9 cellular contexts compared by ENCODE assay signal in genomic region chr7:148028165-148028564, GRCh38.
"Had no signal": no experiment of that assay in that cellular context is flagged by ENCODE, and none has a peak within 500 bp of the region (broad histone marks: within the 10 kb centered on the region; RNA-seq: fewer than 3 reads in every experiment).

No MANE protein-coding gene starts in this region.

- H3K27me3 Mint-ChIP-seq: IgD-negative memory B cell had no signal

- H3K9ac ChIP-seq: KMS-11 had no signal

- H3K4me3 Mint-ChIP-seq: IgD-negative memory B cell had no signal

- DNase-seq: IMR-90, Karpas-422, KBM-7, KG1 had no signal

- H3K27ac Mint-ChIP-seq: IgD-negative memory B cell had no signal

- H3K27ac ChIP-seq: HL-60, KMS-11 had no signal

- FAIRE-seq: HTR-8/SVneo, K562 had no signal

- H3K4me1 Mint-ChIP-seq: IgD-negative memory B cell had no signal

- H3K36me3 Mint-ChIP-seq: IgD-negative memory B cell had no signal

- ATAC-seq: K562 had no signal

- H3K4me3 ChIP-seq: K562 had no signal
